6 cellular contexts compared by ENCODE assay signal in genomic region chr5:134998068-134998467, GRCh38. TPM values are rescaled to one million over a fixed set of nuclear protein-coding genes. Genes with fewer than 3 reads are reported as not detected.
"Had no signal": no experiment of that assay in that cellular context is flagged by ENCODE, and none has a peak within 500 bp of the region (broad histone marks: within the 10 kb centered on the region; RNA-seq: fewer than 3 reads in every experiment).

No MANE protein-coding gene starts in this region.

RNA-seq across cellular contexts. Expression of gene CATSPER3, which starts 30.4 kb away (rescaled TPM):
- total RNA-seq: stomach, temporal lobe, thoracic aorta, urinary bladder, vagina had no signal

RNA-seq across cellular contexts. Expression of gene PITX1, which starts 36.0 kb away (rescaled TPM):
- total RNA-seq: thoracic aorta, upper lobe of right lung had no signal
